9 cellular contexts compared by ENCODE assay signal in genomic region chr20:32474717-32474966, GRCh38.
DNase-seq lines count a peak whose midpoint lies in the region; ATAC-seq and TF ChIP-seq lines count a peak whose summit lies in the region.
"Had no signal": no experiment of that assay in that cellular context is flagged by ENCODE, and none has a peak within 500 bp of the region (broad histone marks: within the 10 kb centered on the region; RNA-seq: fewer than 3 reads in every experiment).

No MANE protein-coding gene starts in this region.

- intact Hi-C loops in ovary (cut with DNase I), result no loop called here

- H3K4me3 ChIP-seq in AG10803 (ENCODE audit: low read length) (peak overlapping the region; percentile 60), RWPE2 (ENCODE audit: severe bottlenecking) (no peak overlapping the region), fibroblast of mammary gland (ENCODE audit: control insufficient read depth, low read depth, low read length) (peak overlapping the region; percentile 51), ovary (peak overlapping the region; percentile 30)

- no peak overlapping the region for H3K27ac Mint-ChIP-seq in activated T-helper 17 cell treated with anti-CD3 and anti-CD28 coated beads, Interleukin-2, amount 50 U/mL, for 72 hours

- no peak overlapping the region for H3K4me3 Mint-ChIP-seq in activated T-helper 17 cell treated with anti-CD3 and anti-CD28 coated beads, Interleukin-2, amount 50 U/mL, for 72 hours

- 5% methylated on average over 8 of the region's 8 CpGs for WGBS in ovary, 3 donors

- no peak for TF ChIP-seq POLR2A in ovary (IDR thresholded peaks at IDR 0.05)

- H3K36me3 ChIP-seq in RWPE2 (ENCODE audit: low read depth) (no peaks in the 10 kb centered on the region), ovary (no peaks in the 10 kb centered on the region)

- H3K4me1 ChIP-seq in RWPE2 (ENCODE audit: insufficient read depth, poor library complexity, severe bottlenecking) (peaks cover 24% of the 10 kb centered on the region), ovary (ENCODE audit: insufficient read depth) (peaks cover 29% of the 10 kb centered on the region)

- H3K36me3 Mint-ChIP-seq in activated T-helper 17 cell treated with anti-CD3 and anti-CD28 coated beads, Interleukin-2, amount 50 U/mL, for 72 hours (ENCODE audit: low read depth), result no peaks in the 10 kb centered on the region

- H3K27me3 ChIP-seq in RWPE2 (ENCODE audit: insufficient read depth, poor library complexity, severe bottlenecking), result no peaks in the 10 kb centered on the region
- no peaks in the 10 kb centered on the region for H3K27me3 ChIP-seq in ovary

- H3K27me3 Mint-ChIP-seq in activated T-helper 17 cell treated with anti-CD3 and anti-CD28 coated beads, Interleukin-2, amount 50 U/mL, for 72 hours, result no peaks in the 10 kb centered on the region

- no peak for TF ChIP-seq EP300 in ovary (IDR thresholded peaks at IDR 0.05)

- no peaks in the 10 kb centered on the region for H3K9me3 Mint-ChIP-seq in activated T-helper 17 cell treated with anti-CD3 and anti-CD28 coated beads, Interleukin-2, amount 50 U/mL, for 72 hours

- H3K4me1 Mint-ChIP-seq in activated T-helper 17 cell treated with anti-CD3 and anti-CD28 coated beads, Interleukin-2, amount 50 U/mL, for 72 hours, result peaks cover 20% of the 10 kb centered on the region

- TF ChIP-seq CTCF in AG10803 (conservative IDR thresholded peaks at IDR 0.05; ENCODE audit: low read length) (no peak), RWPE2 (IDR thresholded peaks at IDR 0.05; ENCODE audit: poor library complexity, severe bottlenecking) (no peak), fibroblast of mammary gland (conservative IDR thresholded peaks at IDR 0.05; ENCODE audit: control insufficient read depth, insufficient read depth, low read depth, low read length) (no peak), ovary (IDR thresholded peaks at IDR 0.05) (no peak)

- peak overlapping the region; percentile 48 for H3K27ac ChIP-seq in RWPE2 (ENCODE audit: poor library complexity, severe bottlenecking)
- peak overlapping the region; percentile 62 to 85 for H3K27ac ChIP-seq in ovary

- no peak for ATAC-seq in RWPE2 (ENCODE audit: low read depth)
- ATAC-seq in activated T-helper 17 cell treated with anti-CD3 and anti-CD28 coated beads, Interleukin-2, amount 50 U/mL, for 72 hours (replicated peaks), result no peak
- no peak for ATAC-seq in HG03460 (IDR thresholded peaks at IDR 0.05; ENCODE audit: unreplicated experiment)
- no peak for ATAC-seq in HG03108 (IDR thresholded peaks at IDR 0.05; ENCODE audit: unreplicated experiment)
- ATAC-seq: stimulated activated naive CD8-positive, alpha-beta T cell treated with anti-CD3 and anti-CD28 coated beads, Interleukin-15, Interleukin-2, amounts not matched to agents 100 U/mL and 50 U/mL, for 24 hours had no signal

- H3K9me3 ChIP-seq in RWPE2 (ENCODE audit: severe bottlenecking), result no peaks in the 10 kb centered on the region
- no peaks in the 10 kb centered on the region for H3K9me3 ChIP-seq in ovary

- DNase-seq in AG10803 (ENCODE audit: low read depth) (no peak), RWPE2 (ENCODE audit: low spot score) (no peak), fibroblast of mammary gland (ENCODE audit: low read depth) (no peak), ovary (no peak), NCI-H345 treated with DMSO at 0.1 percent for 48 hours (lab: John Stamatoyannopoulos, UW; ENCODE audit: unreplicated experiment) (no peak)
- DNase-seq: stimulated activated naive CD8-positive, alpha-beta T cell treated with anti-CD3 and anti-CD28 coated beads, Interleukin-15, Interleukin-2, amounts not matched to agents 100 U/mL and 50 U/mL, for 24 hours had no signal
